Comparison of ENCODE assay signal across 1 cellular context in genomic region chr17:78790552-78790951, GRCh38.
TF ChIP-seq lines count a peak whose summit lies in the region.

No MANE protein-coding gene starts in this region.

TF ChIP-seq in SK-N-SH treated with all-trans-retinoic acid at 6 μM for 48 hours, 23 proteins besides CTCF, POLR2A, EP300 and RAD21 (continued from another document):
- TF ChIP-seq TSHZ2 (CRISPR knock-in tag; IDR thresholded peaks at IDR 0.05) (no peak), TCF4 (CRISPR knock-in tag; IDR thresholded peaks at IDR 0.05; ENCODE audit: borderline replicate concordance) (no peak), ZNF70 (CRISPR knock-in tag; IDR thresholded peaks at IDR 0.05) (no peak), ZNF565 (CRISPR knock-in tag; conservative IDR thresholded peaks at IDR 0.05; ENCODE audit: low read depth) (no peak), CREB5 (CRISPR knock-in tag; IDR thresholded peaks at IDR 0.05; ENCODE audit: low read depth) (no peak), OSR1 (CRISPR knock-in tag; IDR thresholded peaks at IDR 0.05) (no peak)
